19 cellular contexts compared by ENCODE assay signal in the genomic region with DNA sequence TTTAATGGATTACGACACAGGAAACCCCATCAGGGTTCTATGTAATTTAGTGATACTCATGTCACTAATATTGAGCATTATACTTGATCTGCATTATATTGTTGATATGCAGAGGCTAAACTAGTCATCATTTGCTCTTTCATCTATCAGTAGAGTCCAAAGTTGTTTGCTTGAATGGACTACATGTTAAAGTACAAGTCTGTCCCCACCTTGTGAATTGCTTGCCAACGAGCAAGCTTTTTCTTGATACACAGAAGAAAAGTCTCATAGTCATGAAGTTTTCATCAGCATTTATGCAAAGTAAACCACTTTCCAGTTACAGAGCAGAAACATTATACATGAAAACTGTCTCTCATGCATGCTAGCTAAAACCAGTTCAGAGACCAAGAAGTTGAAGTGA. TPM values are rescaled to one million over a fixed set of nuclear protein-coding genes. Genes with fewer than 3 reads are reported as not detected.
DNase-seq lines count a peak whose midpoint lies in the region; ATAC-seq and TF ChIP-seq lines count a peak whose summit lies in the region.
"Had no signal": no experiment of that assay in that cellular context is flagged by ENCODE, and none has a peak within 500 bp of the region (broad histone marks: within the 10 kb centered on the region; RNA-seq: fewer than 3 reads in every experiment).

No MANE protein-coding gene starts in this region.

- peak overlapping the region; percentile 83 for H3K27ac Mint-ChIP-seq in activated CD4-positive, alpha-beta memory T cell treated with anti-CD3 and anti-CD28 coated beads for 36 hours
- H3K27ac Mint-ChIP-seq in activated CD4-positive, alpha-beta memory T cell treated with anti-CD3 and anti-CD28 coated beads, Interleukin-2, amount 10 ng/mL, durations not matched to agents 7 days and 5 days = no peak overlapping the region
- H3K27ac Mint-ChIP-seq in endodermal cell = no peak overlapping the region
- H3K27ac Mint-ChIP-seq: activated CD4-positive, alpha-beta T cell treated with anti-CD3 and anti-CD28 coated beads, Interleukin-2, amount 10 ng/mL, durations not matched to agents 7 days and 5 days had no signal

- H3K4me1 ChIP-seq in endodermal cell (ENCODE audit: control insufficient read depth, insufficient read depth, low read length) (peaks cover 11% of the 10 kb centered on the region), osteoblast (ENCODE audit: insufficient read depth, low read length) (peaks cover 11% of the 10 kb centered on the region), esophagus squamous epithelium (peaks cover 0 to 61% (median 0%) of the 10 kb centered on the region in 3 donors)

- no peak overlapping the region for H3K4me3 Mint-ChIP-seq in activated CD4-positive, alpha-beta memory T cell treated with anti-CD3 and anti-CD28 coated beads for 36 hours
- no peak overlapping the region for H3K4me3 Mint-ChIP-seq in activated CD4-positive, alpha-beta memory T cell treated with anti-CD3 and anti-CD28 coated beads, Interleukin-2, amount 10 ng/mL, durations not matched to agents 7 days and 5 days
- no peak overlapping the region for H3K4me3 Mint-ChIP-seq in endodermal cell
- H3K4me3 Mint-ChIP-seq: activated CD4-positive, alpha-beta T cell treated with anti-CD3 and anti-CD28 coated beads, Interleukin-2, amount 10 ng/mL, durations not matched to agents 7 days and 5 days; memory B cell; nephron had no signal

- peaks cover 89% of the 10 kb centered on the region for H3K36me3 Mint-ChIP-seq in activated CD4-positive, alpha-beta memory T cell treated with anti-CD3 and anti-CD28 coated beads for 36 hours
- H3K36me3 Mint-ChIP-seq in activated CD4-positive, alpha-beta memory T cell treated with anti-CD3 and anti-CD28 coated beads, Interleukin-2, amount 10 ng/mL, durations not matched to agents 7 days and 5 days (ENCODE audit: low read depth) = peaks cover 96% of the 10 kb centered on the region
- peaks cover 96% of the 10 kb centered on the region for H3K36me3 Mint-ChIP-seq in endodermal cell (ENCODE audit: low read depth)

- no peak for TF ChIP-seq POLR2A in esophagus squamous epithelium (IDR thresholded peaks at IDR 0.05)

- CTCF ChIA-PET in activated CD4-positive, alpha-beta memory T cell treated with anti-CD3 and anti-CD28 coated beads for 36 hours (lab: Charles Lee) = no interaction called here
- CTCF ChIA-PET in activated CD4-positive, alpha-beta memory T cell treated with anti-CD3 and anti-CD28 coated beads, Interleukin-2, amount 10 ng/mL, durations not matched to agents 7 days and 5 days (lab: Charles Lee) = interaction anchor here (1.1 kb wide), 1 partner anchor 101 kb away, joined by 3 read pairs; the partner anchor contains the start of gene ZMYM1

- H3K36me3 ChIP-seq in SK-N-MC (ENCODE audit: insufficient read depth, low read length) (peaks cover 99% of the 10 kb centered on the region), endodermal cell (ENCODE audit: control insufficient read depth, insufficient read depth, low read length) (peaks cover 98% of the 10 kb centered on the region), osteoblast (ENCODE audit: insufficient read depth, low read length) (peaks cover 100% of the 10 kb centered on the region), esophagus squamous epithelium (peaks cover 6 to 100% (median 53%) of the 10 kb centered on the region in 3 donors)

- H3K9me3 Mint-ChIP-seq in activated CD4-positive, alpha-beta memory T cell treated with anti-CD3 and anti-CD28 coated beads for 36 hours = no peaks in the 10 kb centered on the region
- H3K9me3 Mint-ChIP-seq in activated CD4-positive, alpha-beta memory T cell treated with anti-CD3 and anti-CD28 coated beads, Interleukin-2, amount 10 ng/mL, durations not matched to agents 7 days and 5 days = no peaks in the 10 kb centered on the region
- no peaks in the 10 kb centered on the region for H3K9me3 Mint-ChIP-seq in endodermal cell
- H3K9me3 Mint-ChIP-seq: activated CD4-positive, alpha-beta T cell treated with anti-CD3 and anti-CD28 coated beads, Interleukin-2, amount 10 ng/mL, durations not matched to agents 7 days and 5 days; memory B cell; nephron had no signal

- H3K9ac ChIP-seq in SK-N-MC (ENCODE audit: insufficient read length) (no peak overlapping the region), endodermal cell (ENCODE audit: extremely low read depth, low read length, poor library complexity, severe bottlenecking) (no peak overlapping the region)
- H3K9ac ChIP-seq: BLaER1 treated with 17β-estradiol and CSF1 and Interleukin-3, amounts not matched to agents 10 nM and 100 nM had no signal

- POLR2A ChIA-PET in activated CD4-positive, alpha-beta memory T cell treated with anti-CD3 and anti-CD28 coated beads for 36 hours (lab: Charles Lee) = interaction anchor here (0.5 to 2.9 kb wide), 4 partner anchors 9 to 372 kb away, joined by 3 to 22 read pairs (median 8); partner anchors contain the start of gene SFPQ
- POLR2A ChIA-PET in activated CD4-positive, alpha-beta memory T cell treated with anti-CD3 and anti-CD28 coated beads, Interleukin-2, amount 10 ng/mL, durations not matched to agents 7 days and 5 days (lab: Charles Lee) = interaction anchor here (0.6 to 3.1 kb wide), 6 partner anchors 9 to 195 kb away, joined by 3 to 20 read pairs (median 3); partner anchors contain the start of genes SFPQ and TMEM35B

- intact Hi-C loops in activated CD4-positive, alpha-beta memory T cell treated with anti-CD3 and anti-CD28 coated beads for 36 hours (cut with micrococcal nuclease) = loop anchor here (5.0 kb wide), 1 partner anchor 193 kb away; the partner anchor contains the start of gene TMEM35B
- intact Hi-C loops in esophagus squamous epithelium (cut with DNase I) = no loop called here

- H3K27me3 Mint-ChIP-seq in activated CD4-positive, alpha-beta memory T cell treated with anti-CD3 and anti-CD28 coated beads for 36 hours = no peaks in the 10 kb centered on the region
- H3K27me3 Mint-ChIP-seq in activated CD4-positive, alpha-beta memory T cell treated with anti-CD3 and anti-CD28 coated beads, Interleukin-2, amount 10 ng/mL, durations not matched to agents 7 days and 5 days = no peaks in the 10 kb centered on the region
- H3K27me3 Mint-ChIP-seq in endodermal cell (ENCODE audit: insufficient read depth) = no peaks in the 10 kb centered on the region
- H3K27me3 Mint-ChIP-seq: activated CD4-positive, alpha-beta T cell treated with anti-CD3 and anti-CD28 coated beads, Interleukin-2, amount 10 ng/mL, durations not matched to agents 7 days and 5 days; memory B cell had no signal

- ATAC-seq in GM18517 (IDR thresholded peaks at IDR 0.05; ENCODE audit: unreplicated experiment) (no peak), GM21423 (IDR thresholded peaks at IDR 0.05; ENCODE audit: unreplicated experiment) (no peak)

- H2AFZ ChIP-seq in osteoblast (ENCODE audit: low read length) = no peak overlapping the region

- H3K27me3 ChIP-seq in endodermal cell (ENCODE audit: control insufficient read depth, insufficient read depth, low read length, poor library complexity, severe bottlenecking) = no peaks in the 10 kb centered on the region
- no peaks in the 10 kb centered on the region for H3K27me3 ChIP-seq in osteoblast (ENCODE audit: insufficient read depth, low read length)
- H3K27me3 ChIP-seq in esophagus squamous epithelium = no peaks in the 10 kb centered on the region
- H3K27me3 ChIP-seq: BLaER1 treated with 17β-estradiol and CSF1 and Interleukin-3, amounts not matched to agents 10 nM and 100 nM; heart left ventricle; MG63; transverse colon had no signal

- TF ChIP-seq CTCF in endodermal cell (conservative IDR thresholded peaks at IDR 0.05) (no peak), osteoblast (IDR thresholded peaks at IDR 0.05; ENCODE audit: extremely low read depth, low read depth, low read length) (no peak), esophagus squamous epithelium (IDR thresholded peaks at IDR 0.05) (no peak)

- 80 to 99% methylated on average over 1 to 2 of the region's 2 CpGs for WGBS in endodermal cell (ENCODE audit: insufficient coverage in 1 of 2, insufficient read length in 1 of 2), 2 experiments
- WGBS in esophagus squamous epithelium, 2 donors = 66 to 83% methylated on average over 2 of the region's 2 CpGs

- no peak overlapping the region for H3K4me2 ChIP-seq in osteoblast (ENCODE audit: insufficient read depth, low read length)

- DNase-seq in activated CD4-positive, alpha-beta memory T cell treated with anti-CD3 and anti-CD28 coated beads for 36 hours = no peak
- DNase-seq in activated CD4-positive, alpha-beta memory T cell treated with anti-CD3 and anti-CD28 coated beads, Interleukin-2, amount 10 ng/mL, durations not matched to agents 7 days and 5 days = no peak
- DNase-seq in SK-N-MC (ENCODE audit: low read depth, low spot score) (no peak), endodermal cell (no peak), osteoblast (ENCODE audit: insufficient read length, low spot score, missing footprints) (no peak), esophagus squamous epithelium (lab: John Stamatoyannopoulos, UW) (no peak)
- DNase-seq: activated CD4-positive, alpha-beta T cell treated with anti-CD3 and anti-CD28 coated beads, Interleukin-2, amount 10 ng/mL, durations not matched to agents 7 days and 5 days; DMS53; effector CD8-positive, alpha-beta T cell; heart left ventricle; MG63; NCI-H187; RPMI8226; transverse colon had no signal

- H3K9me3 ChIP-seq in SK-N-MC (ENCODE audit: low read depth, low read length) = no peaks in the 10 kb centered on the region
- H3K9me3 ChIP-seq in endodermal cell (ENCODE audit: control insufficient read depth, low read length) = no peaks in the 10 kb centered on the region
- H3K9me3 ChIP-seq in osteoblast (ENCODE audit: low read depth, low read length) = no peaks in the 10 kb centered on the region
- H3K9me3 ChIP-seq in esophagus squamous epithelium = no peaks in the 10 kb centered on the region
- H3K9me3 ChIP-seq: BLaER1 treated with 17β-estradiol and CSF1 and Interleukin-3, amounts not matched to agents 10 nM and 100 nM; heart left ventricle; MG63; transverse colon had no signal

- peaks cover 91% of the 10 kb centered on the region for H4K20me1 ChIP-seq in osteoblast (ENCODE audit: insufficient read depth, low read length)

- H3K4me3 ChIP-seq in SK-N-MC (no peak overlapping the region), endodermal cell (ENCODE audit: low read length) (peak overlapping the region; percentile 61), osteoblast (ENCODE audit: insufficient read depth, low read length) (no peak overlapping the region), esophagus squamous epithelium (no peak overlapping the region)
- H3K4me3 ChIP-seq: BLaER1 treated with 17β-estradiol and CSF1 and Interleukin-3, amounts not matched to agents 10 nM and 100 nM; heart left ventricle; MG63; transverse colon had no signal

- peaks cover 55% of the 10 kb centered on the region for H3K79me2 ChIP-seq in osteoblast (ENCODE audit: insufficient read depth, low read length)

- peaks cover 55% of the 10 kb centered on the region for H3K4me1 Mint-ChIP-seq in activated CD4-positive, alpha-beta memory T cell treated with anti-CD3 and anti-CD28 coated beads for 36 hours (ENCODE audit: low read depth)
- peaks cover 58% of the 10 kb centered on the region for H3K4me1 Mint-ChIP-seq in activated CD4-positive, alpha-beta memory T cell treated with anti-CD3 and anti-CD28 coated beads, Interleukin-2, amount 10 ng/mL, durations not matched to agents 7 days and 5 days
- H3K4me1 Mint-ChIP-seq in endodermal cell = peaks cover 62% of the 10 kb centered on the region

- H3K27ac ChIP-seq in SK-N-MC = peak overlapping the region; percentile 58; the same call in 1 of the 2 replicates
- H3K27ac ChIP-seq in endodermal cell (ENCODE audit: low read depth, low read length) = no peak overlapping the region
- peak overlapping the region; percentile 1 for H3K27ac ChIP-seq in osteoblast (ENCODE audit: low read depth, low read length)
- H3K27ac ChIP-seq in esophagus squamous epithelium = no peak overlapping the region
- H3K27ac ChIP-seq: BLaER1 treated with 17β-estradiol and CSF1 and Interleukin-3, amounts not matched to agents 10 nM and 100 nM; heart left ventricle; transverse colon had no signal

RNA-seq across cellular contexts. Expression of gene SFPQ, which starts 13.1 kb away (rescaled TPM):
- total RNA-seq in activated CD4-positive, alpha-beta memory T cell treated with anti-CD3 and anti-CD28 coated beads for 36 hours = 100 to 1,000 TPM; 259 to 275 TPM
- 100 to 1,000 TPM; 319 to 328 TPM for total RNA-seq in activated CD4-positive, alpha-beta memory T cell treated with anti-CD3 and anti-CD28 coated beads, Interleukin-2, amount 10 ng/mL, durations not matched to agents 7 days and 5 days
- total RNA-seq in endodermal cell (100 to 1,000 TPM; 350 to 491 TPM), osteoblast (163 and 187 TPM in 2 replicates), esophagus squamous epithelium (100 to 1,000 TPM in 3 of 4 donors, 10 to 100 TPM in 1; 99.6 to 222 (median 155) TPM)
- 290 TPM for polyA plus RNA-seq in endodermal cell (2013, experiment 1 of 2)
- polyA plus RNA-seq in endodermal cell (2013, experiment 2 of 2) = 263 TPM

Comparison
In these comparisons a context has a peak if more than half of its experiments do, and no peak if none do; other contexts are left out.
1. H3K27ac ChIP-seq: peak in SK-N-MC (single experiment) and osteoblast (single experiment); none in endodermal cell (single experiment) and esophagus squamous epithelium (0 of 4).